Comparison of ENCODE assay signal across 6 cellular contexts in genomic region chr19:52710538-52710937, GRCh38.
"Had no signal": no experiment of that assay in that cellular context is flagged by ENCODE, and none has a peak within 500 bp of the region (broad histone marks: within the 10 kb centered on the region; RNA-seq: fewer than 3 reads in every experiment).

No MANE protein-coding gene starts in this region.

- H3K4me3 ChIP-seq: K562 had no signal

- ATAC-seq: HepG2, K562 had no signal

- H3K27ac ChIP-seq: HL-60 had no signal

- DNase-seq: IMR-90, KBM-7, KG1 had no signal
